Comparison of ENCODE assay signal across 1 cellular context in genomic region chr13:59494151-59494550, GRCh38.
TF ChIP-seq lines count a peak whose summit lies in the region.

No MANE protein-coding gene starts in this region.

TF ChIP-seq in WTC11, 78 proteins besides CTCF, POLR2A, EP300 and RAD21 (continued from another document):
- TF ChIP-seq ZNF425 (CRISPR knock-in tag; conservative IDR thresholded peaks at IDR 0.05), result no peak
- TF ChIP-seq SMAD3 (CRISPR knock-in tag; IDR thresholded peaks at IDR 0.05; ENCODE audit: borderline replicate concordance), result no peak
- TF ChIP-seq PREB (CRISPR knock-in tag; IDR thresholded peaks at IDR 0.05; ENCODE audit: borderline replicate concordance), result no peak
- no peak for TF ChIP-seq CDX4 (CRISPR knock-in tag; IDR thresholded peaks at IDR 0.05; ENCODE audit: borderline replicate concordance)
- no peak for TF ChIP-seq USF1 (CRISPR knock-in tag; IDR thresholded peaks at IDR 0.05)
- no peak for TF ChIP-seq ZBTB21 (CRISPR knock-in tag; IDR thresholded peaks at IDR 0.05; ENCODE audit: borderline replicate concordance)
- no peak for TF ChIP-seq ATF2 (CRISPR knock-in tag; IDR thresholded peaks at IDR 0.05; ENCODE audit: borderline replicate concordance, low read depth)
- TF ChIP-seq IRF1 (CRISPR knock-in tag; IDR thresholded peaks at IDR 0.05), result no peak
- no peak for TF ChIP-seq TEAD4 (CRISPR knock-in tag; IDR thresholded peaks at IDR 0.05)
- TF ChIP-seq ZNF281 (CRISPR knock-in tag; IDR thresholded peaks at IDR 0.05), result no peak
- no peak for TF ChIP-seq ATF3 (CRISPR knock-in tag; conservative IDR thresholded peaks at IDR 0.05)
